Comparison of ENCODE assay signal across 9 cellular contexts in genomic region chr2:230942920-230943896, GRCh38. TPM values are rescaled to one million over a fixed set of nuclear protein-coding genes. Genes with fewer than 3 reads are reported as not detected.
A peak's percentile ranks its signal among the peaks of the same experiment; 100 is the strongest.
DNase-seq lines count a peak whose midpoint lies in the region; ATAC-seq, FAIRE-seq and TF ChIP-seq lines count a peak whose summit lies in the region.
"Had no signal": no experiment of that assay in that cellular context is flagged by ENCODE, and none has a peak within 500 bp of the region (broad histone marks: within the 10 kb centered on the region; RNA-seq: fewer than 3 reads in every experiment).

No MANE protein-coding gene starts in this region.

- H3K9me3 ChIP-seq in gastroesophageal sphincter (peaks cover 0 to under 1% (median 0%) of the 10 kb centered on the region in 3 donors), spleen (peaks cover 0 to 4% (median 0%) of the 10 kb centered on the region in 8 donors)

- TF ChIP-seq CTCF in gastroesophageal sphincter (IDR thresholded peaks at IDR 0.05) = no peak
- no peak for TF ChIP-seq CTCF in spleen (IDR thresholded peaks at IDR 0.05 in 8 of 11, conservative IDR thresholded peaks at IDR 0.05 in 3 of 11)

- H3K36me3 ChIP-seq in gastroesophageal sphincter (no peaks in the 10 kb centered on the region), spleen (no peaks in the 10 kb centered on the region)

- FAIRE-seq in RCC 7860 (lab: Jason Lieb, UNC) = no peak

- TF ChIP-seq POLR2A in gastroesophageal sphincter (IDR thresholded peaks at IDR 0.05) = no peak
- no peak for TF ChIP-seq POLR2A in spleen (IDR thresholded peaks at IDR 0.05)

- no peak overlapping the region for H3K4me3 ChIP-seq in gastroesophageal sphincter
- peak overlapping the region in 1 of 8 donors; percentile 30 for H3K4me3 ChIP-seq in spleen

- H3K27ac ChIP-seq in gastroesophageal sphincter (no peak overlapping the region), spleen (peak overlapping the region in 1 of 8 donors; percentile 37)

- intact Hi-C loops in spleen (cut with DNase I; ENCODE audit: low total_unique reads) = no loop called here

- H3K27me3 ChIP-seq in gastroesophageal sphincter = peaks cover 8% of the 10 kb centered on the region
- H3K27me3 ChIP-seq in spleen (replicated peaks in 1 of 7) = peaks cover 0 to 7% (median 0%) of the 10 kb centered on the region in 7 donors

- no peaks in the 10 kb centered on the region for H3K4me1 ChIP-seq in gastroesophageal sphincter
- H3K4me1 ChIP-seq in spleen = peaks cover 0 to 17% (median 7%) of the 10 kb centered on the region in 6 donors

- DNase-seq in NOMO-1 treated with dmso at 0.1 percent for 144 hours (lab: John Stamatoyannopoulos, UW; ENCODE audit: unreplicated experiment) (peak; percentile 84), NCI-H187 treated with DMSO at 0.1 percent for 48 hours (lab: John Stamatoyannopoulos, UW) (no peak), NCI-H226 (no peak), spleen (no peak), RCC 7860 (ENCODE audit: low spot score) (no peak)

- 60% methylated on average over 4 to 10 of the region's 19 CpGs for WGBS in gastroesophageal sphincter (ENCODE audit: low coverage in 1 of 2), 2 donors
- 43 to 52% (median 51%) methylated on average over 18 to 19 of the region's 19 CpGs for WGBS in spleen, 5 donors

- no peak for TF ChIP-seq EP300 in gastroesophageal sphincter (IDR thresholded peaks at IDR 0.05)

- ATAC-seq in GM18868 (IDR thresholded peaks at IDR 0.05; ENCODE audit: unreplicated experiment) (peak; percentile 77), HG02571 (IDR thresholded peaks at IDR 0.05; ENCODE audit: unreplicated experiment) (peak; percentile 54), gastroesophageal sphincter (peak; percentile 53)
- ATAC-seq: Panc1 had no signal

RNA-seq across cellular contexts. Expression of gene GPR55, which starts 18.2 kb away (rescaled TPM):
- total RNA-seq in gastroesophageal sphincter (under 1 TPM in 2 of 4 donors, not detected in 2; 0.08 to 0.12 TPM), spleen (1 to 10 TPM; 2.5 to 6.8 (median 5.2) TPM)
- polyA plus RNA-seq in spleen = 1 to 10 TPM in 2 of 3 donors, under 1 TPM in 1; 0.86 to 2.0 (median 1.7) TPM

RNA-seq across cellular contexts. Expression of gene SPATA3, which starts 52.7 kb away (rescaled TPM):
- total RNA-seq in gastroesophageal sphincter = not detected
- not detected for total RNA-seq in spleen
- polyA plus RNA-seq in spleen = not detected
